Comparison of ENCODE assay signal across 8 cellular contexts in the genomic region with DNA sequence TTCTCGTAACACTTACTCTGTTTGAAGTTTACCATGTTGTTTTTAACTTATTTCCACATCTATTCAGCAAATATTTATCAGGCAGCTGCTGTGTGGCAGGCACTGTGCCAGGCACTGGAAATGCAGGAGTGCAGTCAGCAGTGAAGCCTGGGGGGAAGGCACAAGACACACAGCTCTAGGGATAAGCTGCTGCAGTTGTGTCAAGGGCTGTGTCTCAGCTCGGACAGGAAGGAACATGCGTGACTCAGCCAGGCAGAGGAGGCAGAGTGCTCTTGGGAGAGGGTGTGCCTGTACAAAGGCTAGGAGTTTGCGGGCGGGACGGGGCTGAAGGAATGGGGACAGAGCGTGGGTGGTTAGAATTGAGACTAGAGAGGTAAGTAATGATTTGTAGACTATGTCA. TPM values are rescaled to one million over a fixed set of nuclear protein-coding genes. Genes with fewer than 3 reads are reported as not detected.
DNase-seq lines count a peak whose midpoint lies in the region; ATAC-seq and TF ChIP-seq lines count a peak whose summit lies in the region.

No MANE protein-coding gene starts in this region.

- TF ChIP-seq POLR2A in gastroesophageal sphincter (IDR thresholded peaks at IDR 0.05): no peak

- H3K36me3 ChIP-seq in gastroesophageal sphincter (peaks cover 0 to 35% of the 10 kb centered on the region in 2 donors), psoas muscle (ENCODE audit: insufficient read depth in 1 of 2, low read depth in 1 of 2) (peaks cover 3 to 35% of the 10 kb centered on the region in 2 donors)

- H3K4me3 ChIP-seq in gastroesophageal sphincter (no peak overlapping the region), psoas muscle (peak overlapping the region; percentile 41)

- peak overlapping the region in 3 of 4 donors; percentile 63 to 75 (median 64) for H3K27ac ChIP-seq in gastroesophageal sphincter
- peak overlapping the region; percentile 89 for H3K27ac ChIP-seq in psoas muscle

- peak; percentile 93 for DNase-seq in EH (ENCODE audit: low read depth)
- peak; percentile 76 for DNase-seq in SW480 (ENCODE audit: low spot score)
- DNase-seq in psoas muscle: peak; percentile 85 to 89
- no peak for DNase-seq in hippocampal formation (lab: John Stamatoyannopoulos, UW)
- DNase-seq in activated CD4-positive, alpha-beta T cell treated with anti-CD3 and anti-CD28 coated beads, Interleukin-2, amount 50 U/mL, for 1 hour: no peak

- TF ChIP-seq EP300 in gastroesophageal sphincter (IDR thresholded peaks at IDR 0.05): no peak

- 15 to 20% methylated on average over 7 of the region's 7 CpGs for WGBS in gastroesophageal sphincter (ENCODE audit: low coverage in 1 of 2), 2 donors
- WGBS in psoas muscle, 3 donors: 28 to 55% (median 41%) methylated on average over 7 of the region's 7 CpGs

- intact Hi-C loops in psoas muscle (cut with DNase I): loop anchor here (5.0 kb wide), 4 partner anchors 141 to 436 kb away; a partner anchor contains a TSS

- H3K9me3 ChIP-seq in gastroesophageal sphincter: no peaks in the 10 kb centered on the region
- no peaks in the 10 kb centered on the region for H3K9me3 ChIP-seq in psoas muscle

- no peaks in the 10 kb centered on the region for H3K27me3 ChIP-seq in gastroesophageal sphincter
- H3K27me3 ChIP-seq in psoas muscle (ENCODE audit: insufficient read depth in 3 of 3, low read length in 2 of 3): no peaks in the 10 kb centered on the region

- TF ChIP-seq CTCF in gastroesophageal sphincter (IDR thresholded peaks at IDR 0.05): no peak
- no peak for TF ChIP-seq CTCF in psoas muscle (IDR thresholded peaks at IDR 0.05)

- H3K4me1 ChIP-seq in gastroesophageal sphincter: peaks cover 5 to 66% (median 33%) of the 10 kb centered on the region in 3 donors
- H3K4me1 ChIP-seq in psoas muscle: peaks cover 62% of the 10 kb centered on the region

- ATAC-seq in gastroesophageal sphincter: peak; percentile 87
- peak; percentile 78 to 90 (median 85) for ATAC-seq in psoas muscle
- no peak for ATAC-seq in HG03135 (IDR thresholded peaks at IDR 0.05; ENCODE audit: unreplicated experiment)
- ATAC-seq in HG03342 (IDR thresholded peaks at IDR 0.05; ENCODE audit: unreplicated experiment): no peak

RNA-seq across cellular contexts. Expression of a gene that starts 24.7 kb away (rescaled TPM):
- 10 to 100 TPM in 3 of 4 donors, 1 to 10 TPM in 1; 7.6 to 18.7 (median 13.6) TPM for total RNA-seq in gastroesophageal sphincter
- 1 to 10 TPM; 3.6 to 9.5 (median 7.4) TPM for total RNA-seq in psoas muscle
- polyA plus RNA-seq in psoas muscle: 10 to 100 TPM in 1 of 3 donors, 1 to 10 TPM in 2; 5.6 to 13.5 (median 5.8) TPM

Comparison
In these comparisons a context has a peak if more than half of its experiments do, and no peak if none do; other contexts are left out.
1. DNase-seq: peak in EH (single experiment), SW480 (single experiment) and psoas muscle (2 of 2); none in hippocampal formation (0 of 2) and activated CD4-positive, alpha-beta T cell treated with anti-CD3 and anti-CD28 coated beads, Interleukin-2, amount 50 U/mL, for 1 hour (single experiment).
2. ATAC-seq: peak in gastroesophageal sphincter (single experiment) and psoas muscle (4 of 4); none in HG03135 (single experiment) and HG03342 (single experiment).